ENCODE assay signal across 23 cellular contexts in the genomic region with DNA sequence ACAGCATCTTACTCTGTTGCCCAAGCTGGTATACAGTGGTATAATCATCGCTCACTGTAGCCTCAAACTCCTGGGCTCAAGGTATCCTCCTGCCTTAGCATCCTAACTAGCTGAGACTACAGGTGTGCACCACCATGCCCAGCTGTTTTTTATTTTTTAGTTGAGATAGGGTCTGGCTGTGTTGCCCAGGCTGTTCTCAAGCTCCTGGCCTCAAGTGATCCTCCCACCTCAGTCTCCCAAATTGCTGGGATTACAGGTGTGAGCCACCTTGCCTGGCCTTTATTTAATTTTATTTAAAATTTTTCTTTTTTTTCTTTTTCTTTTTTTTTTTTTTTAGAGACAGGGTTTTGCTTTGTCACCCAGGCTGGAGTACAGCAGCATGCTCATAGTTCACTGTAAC. TPM values are rescaled to one million over a fixed set of nuclear protein-coding genes. Genes with fewer than 3 reads are reported as not detected.
DNase-seq lines count a peak whose midpoint lies in the region; ATAC-seq, FAIRE-seq and TF ChIP-seq lines count a peak whose summit lies in the region.
"Had no signal": no experiment of that assay in that cellular context is flagged by ENCODE, and none has a peak within 500 bp of the region (broad histone marks: within the 10 kb centered on the region; RNA-seq: fewer than 3 reads in every experiment).

No MANE protein-coding gene starts in this region.

- dilution Hi-C loops in keratinocyte (cut with MboI; ENCODE audit: extremely low pct_ligation_motif_present, low sequenced_read_pairs) = no loop called here

- peaks cover 6% of the 10 kb centered on the region for H3K36me3 ChIP-seq in left ventricle myocardium inferior
- H3K36me3 ChIP-seq in keratinocyte (ENCODE audit: control insufficient read depth in 2 of 2, extremely low read depth in 1 of 2, insufficient read depth in 2 of 2, low read length in 2 of 2) = peaks cover 14 to 41% of the 10 kb centered on the region in 2 experiments
- H3K36me3 ChIP-seq in subcutaneous abdominal adipose tissue (ENCODE audit: control insufficient read depth in 5 of 5, insufficient read depth in 5 of 5, low read length in 5 of 5) = peaks cover 0 to 19% (median 16%) of the 10 kb centered on the region in 5 donors
- H3K36me3 ChIP-seq: vagina had no signal

- DNase-seq in left ventricle myocardium inferior (no peak), left cardiac atrium (no peak), keratinocyte (ENCODE audit: low read depth, low spot score) (no peak), NCI-H2196 treated with DMSO at 0.1 percent for 48 hours (lab: John Stamatoyannopoulos, UW; ENCODE audit: unreplicated experiment) (no peak), HEK293T (ENCODE audit: extremely low spot score) (no peak)
- DNase-seq: ACHN; activated CD4-positive, alpha-beta T cell treated with anti-CD3 and anti-CD28 coated beads, Interleukin-2, amount 50 U/mL, for 1 hour; H7; Kasumi-1; NCI-H1694; NCI-H510A treated with DMSO at 0.1 percent for 48 hours; nucleus accumbens; small intestine; stimulated activated CD4-positive, alpha-beta T cell treated with anti-CD3 and anti-CD28 coated beads, Interleukin-2, amount 100 ng/mL, for 24 hours; testis; WERI-Rb-1 had no signal

- no peak for ATAC-seq in left cardiac atrium
- no peak for ATAC-seq in GM19035 (IDR thresholded peaks at IDR 0.05; ENCODE audit: unreplicated experiment)
- ATAC-seq: activated naive CD4-positive, alpha-beta T cell treated with anti-CD3 and anti-CD28 coated beads, Interleukin-2, amount 50 U/mL, for 72 hours; Panc1 had no signal

- no peak for FAIRE-seq in keratinocyte (lab: Jason Lieb, UNC)
- FAIRE-seq: small intestine had no signal

- no peaks in the 10 kb centered on the region for H3K9me1 ChIP-seq in keratinocyte (ENCODE audit: control insufficient read depth, extremely low read depth, insufficient read depth, low read length)

- H3K4me1 ChIP-seq in left ventricle myocardium inferior (peaks cover 100% of the 10 kb centered on the region), keratinocyte (ENCODE audit: control insufficient read depth, extremely low read depth, insufficient read depth, low read length) (peaks cover 79% of the 10 kb centered on the region), subcutaneous abdominal adipose tissue (ENCODE audit: control insufficient read depth in 5 of 5, insufficient read depth in 5 of 5, low read length in 5 of 5) (peaks cover 10 to 94% (median 85%) of the 10 kb centered on the region in 5 donors)

- CTCF ChIA-PET in HEK293T (lab: Yijun Ruan, JAX) = interaction anchor here (0.7 kb wide), 1 partner anchor 789 kb away, joined by 4 read pairs; no protein-coding TSS in a partner anchor

- H4K20me1 ChIP-seq in keratinocyte (ENCODE audit: control insufficient read depth, extremely low read depth, insufficient read depth, low read length) = no peaks in the 10 kb centered on the region

- H3K79me2 ChIP-seq in keratinocyte (ENCODE audit: control insufficient read depth, insufficient read depth, low read length) = peaks cover 91% of the 10 kb centered on the region

- H3K27ac ChIP-seq in left ventricle myocardium inferior (replicated peaks) (peak overlapping the region; percentile 100), VCaP (peak overlapping the region; percentile 98), keratinocyte (ENCODE audit: control insufficient read depth, insufficient read depth, low read length) (peak overlapping the region; percentile 98), subcutaneous abdominal adipose tissue (ENCODE audit: low read depth, low read length) (peak overlapping the region; percentile 88)
- H3K27ac ChIP-seq: testis, vagina, WERI-Rb-1 had no signal

- intact Hi-C loops in left ventricle myocardium inferior (cut with micrococcal nuclease) (no loop called here), left cardiac atrium (cut with DNase I) (no loop called here)

- no peak for TF ChIP-seq CTCF in left ventricle myocardium inferior (IDR thresholded peaks at IDR 0.05; ENCODE audit: borderline replicate concordance)
- no peak for TF ChIP-seq CTCF in VCaP (conservative IDR thresholded peaks at IDR 0.05)
- TF ChIP-seq CTCF in keratinocyte (optimal IDR thresholded peaks at IDR 0.05 in 1 of 3, IDR thresholded peaks at IDR 0.05 in 1 of 3, conservative IDR thresholded peaks at IDR 0.05 in 1 of 3; ENCODE audit: extremely low read depth in 1 of 3, insufficient read depth in 2 of 3, low read length in 3 of 3) = no peak

- no peaks in the 10 kb centered on the region for H3K9me3 ChIP-seq in left ventricle myocardium inferior (replicated peaks)
- no peaks in the 10 kb centered on the region for H3K9me3 ChIP-seq in keratinocyte (ENCODE audit: control insufficient read depth, low read depth, low read length)
- H3K9me3 ChIP-seq in subcutaneous abdominal adipose tissue (ENCODE audit: control insufficient read depth in 5 of 5, low read length in 5 of 5) = no peaks in the 10 kb centered on the region
- H3K9me3 ChIP-seq: testis, vagina had no signal

- H3K4me3 ChIP-seq in left ventricle myocardium inferior (no peak overlapping the region), keratinocyte (ENCODE audit: control insufficient read depth in 2 of 3, extremely low read depth in 1 of 3, insufficient read depth in 2 of 3, low read depth in 1 of 3, low read length in 3 of 3) (no peak overlapping the region), subcutaneous abdominal adipose tissue (ENCODE audit: low read depth in 1 of 5, low read length in 5 of 5) (no peak overlapping the region)
- H3K4me3 ChIP-seq: testis, vagina had no signal

- no peak overlapping the region for H3K4me2 ChIP-seq in keratinocyte (ENCODE audit: control insufficient read depth, extremely low read depth, insufficient read depth, low read depth, low read length)

- no peak overlapping the region for H2AFZ ChIP-seq in keratinocyte (ENCODE audit: control insufficient read depth, low read length)

- POLR2A ChIA-PET in HEK293T (lab: Yijun Ruan, JAX) = interaction anchor here (1.3 to 1.5 kb wide), 2 partner anchors 9 to 15 kb away, joined by 3 to 5 read pairs; a partner anchor contains a TSS

- no peaks in the 10 kb centered on the region for H3K27me3 ChIP-seq in left ventricle myocardium inferior (ENCODE audit: low read depth)
- no peaks in the 10 kb centered on the region for H3K27me3 ChIP-seq in keratinocyte (ENCODE audit: control insufficient read depth, extremely low read depth, insufficient read depth, low read length)
- H3K27me3 ChIP-seq in subcutaneous abdominal adipose tissue (ENCODE audit: control insufficient read depth in 5 of 5, insufficient read depth in 4 of 5, low read length in 5 of 5) = no peaks in the 10 kb centered on the region
- H3K27me3 ChIP-seq: testis, vagina had no signal

- no peak overlapping the region for H3K9ac ChIP-seq in keratinocyte (ENCODE audit: control insufficient read depth, extremely low read depth, insufficient read depth, low read length)
- peak overlapping the region in 2 of 5 donors; percentile 5 to 17 for H3K9ac ChIP-seq in subcutaneous abdominal adipose tissue (ENCODE audit: low read length in 5 of 5)

RNA-seq across cellular contexts. Expression of a gene that starts 9.2 kb away (rescaled TPM):
- total RNA-seq in left ventricle myocardium inferior = 363 TPM
- total RNA-seq in left cardiac atrium = 100 to 1,000 TPM; 251 to 270 TPM
- 75.0 to 168 TPM (median 84.4 TPM) in 3 replicates for polyA plus RNA-seq in keratinocyte
- 232 TPM for polyA plus RNA-seq in keratinocyte (2011; ENCODE audit: low read depth)
- polyA plus RNA-seq in keratinocyte (2011; cell fraction: cytosol; rRNA removed) = 78.2 and 125 TPM in 2 replicates
- polyA plus RNA-seq in keratinocyte (2011; cell fraction: nucleus; rRNA removed) = 171 and 172 TPM in 2 replicates
- polyA plus RNA-seq in keratinocyte (2012; ENCODE audit: low replicate concordance) = 165 and 219 TPM in 2 replicates
- 61.2 to 253 TPM (median 62.4 TPM) in 3 replicates for polyA minus RNA-seq in keratinocyte
- polyA minus RNA-seq in keratinocyte (2011; cell fraction: cytosol; rRNA and poly(A)+ RNA removed) = 213 TPM
- 86.6 and 113 TPM in 2 replicates for polyA minus RNA-seq in keratinocyte (2011; cell fraction: nucleus; rRNA and poly(A)+ RNA removed)

RNA-seq across cellular contexts. Expression of a gene that starts 15.9 kb away (rescaled TPM):
- total RNA-seq in left ventricle myocardium inferior (54.6 TPM), left cardiac atrium (10 to 100 TPM; 53.3 to 64.2 TPM)
- polyA plus RNA-seq in keratinocyte = 145 to 173 TPM (median 169 TPM) in 3 replicates
- 97.0 TPM for polyA plus RNA-seq in keratinocyte (2011; ENCODE audit: low read depth)
- 145 and 218 TPM in 2 replicates for polyA plus RNA-seq in keratinocyte (2011; cell fraction: cytosol; rRNA removed)
- 115 TPM in 2 replicates for polyA plus RNA-seq in keratinocyte (2011; cell fraction: nucleus; rRNA removed)
- polyA plus RNA-seq in keratinocyte (2012; ENCODE audit: low replicate concordance) = 105 and 147 TPM in 2 replicates
- 18.6 to 56.0 TPM (median 55.2 TPM) in 3 replicates for polyA minus RNA-seq in keratinocyte
- polyA minus RNA-seq in keratinocyte (2011; cell fraction: cytosol; rRNA and poly(A)+ RNA removed) = 210 TPM
- 24.0 and 30.9 TPM in 2 replicates for polyA minus RNA-seq in keratinocyte (2011; cell fraction: nucleus; rRNA and poly(A)+ RNA removed)

RNA-seq across cellular contexts. Expression of a gene that starts 40.1 kb away (rescaled TPM):
- 1.2 TPM for total RNA-seq in left ventricle myocardium inferior
- 1 to 10 TPM; 3.8 to 4.2 TPM for total RNA-seq in left cardiac atrium
- polyA plus RNA-seq in keratinocyte = 0.09 to 0.28 TPM (median 0.23 TPM) in 3 replicates
- 0.06 TPM for polyA plus RNA-seq in keratinocyte (2011; ENCODE audit: low read depth)
- 0.05 and 0.06 TPM in 2 replicates for polyA plus RNA-seq in keratinocyte (2011; cell fraction: cytosol; rRNA removed)
- 0.38 and 0.63 TPM in 2 replicates for polyA plus RNA-seq in keratinocyte (2011; cell fraction: nucleus; rRNA removed)
- polyA plus RNA-seq in keratinocyte (2012; ENCODE audit: low replicate concordance) = 0.18 and 0.39 TPM in 2 replicates
- 0.06 to 1.1 TPM (median 0.30 TPM) in 3 replicates for polyA minus RNA-seq in keratinocyte
- not detected for polyA minus RNA-seq in keratinocyte (2011; cell fraction: cytosol; rRNA and poly(A)+ RNA removed)
- polyA minus RNA-seq in keratinocyte (2011; cell fraction: nucleus; rRNA and poly(A)+ RNA removed) = 0.53 and 0.54 TPM in 2 replicates
- total RNA-seq: T-helper 2 cell treated with Interferon-gamma antibody and Interleukin-4, amounts not matched to agents 100 ng/mL and 5 ng/mL, for 36 hours had no signal

RNA-seq across cellular contexts. Expression of a gene that starts 59.1 kb away (rescaled TPM):
- 59.0 TPM for total RNA-seq in left ventricle myocardium inferior
- 10 to 100 TPM; 55.9 to 77.0 TPM for total RNA-seq in left cardiac atrium
- polyA plus RNA-seq in keratinocyte = 58.4 to 79.6 TPM (median 76.1 TPM) in 3 replicates
- 85.5 TPM for polyA plus RNA-seq in keratinocyte (2011; ENCODE audit: low read depth)
- polyA plus RNA-seq in keratinocyte (2011; cell fraction: cytosol; rRNA removed) = 34.3 and 59.9 TPM in 2 replicates
- polyA plus RNA-seq in keratinocyte (2011; cell fraction: nucleus; rRNA removed) = 91.9 and 96.0 TPM in 2 replicates
- polyA plus RNA-seq in keratinocyte (2012; ENCODE audit: low replicate concordance) = 42.0 and 71.2 TPM in 2 replicates
- polyA minus RNA-seq in keratinocyte = 57.2 to 113 TPM (median 65.5 TPM) in 3 replicates
- polyA minus RNA-seq in keratinocyte (2011; cell fraction: cytosol; rRNA and poly(A)+ RNA removed) = 32.4 TPM
- polyA minus RNA-seq in keratinocyte (2011; cell fraction: nucleus; rRNA and poly(A)+ RNA removed) = 65.9 and 114 TPM in 2 replicates
